In genomic region chr17:61387011-61387410, GRCh38 we compare ENCODE assay signal across 1 cellular context.
TF ChIP-seq lines count a peak whose summit lies in the region.

No MANE protein-coding gene starts in this region.

TF ChIP-seq in HepG2, 621 proteins besides CTCF, POLR2A, EP300 and RAD21:
- TF ChIP-seq BORCS8-MEF2B (CRISPR knock-in tag; IDR thresholded peaks at IDR 0.05) (no peak), HNRNPL (IDR thresholded peaks at IDR 0.05; ENCODE audit: low read depth, low read length) (peak; percentile 30; the same call in 1 of the 2 replicates)
TF ChIP-seq in HepG2: peak in this region for 1.
